In the genomic region with DNA sequence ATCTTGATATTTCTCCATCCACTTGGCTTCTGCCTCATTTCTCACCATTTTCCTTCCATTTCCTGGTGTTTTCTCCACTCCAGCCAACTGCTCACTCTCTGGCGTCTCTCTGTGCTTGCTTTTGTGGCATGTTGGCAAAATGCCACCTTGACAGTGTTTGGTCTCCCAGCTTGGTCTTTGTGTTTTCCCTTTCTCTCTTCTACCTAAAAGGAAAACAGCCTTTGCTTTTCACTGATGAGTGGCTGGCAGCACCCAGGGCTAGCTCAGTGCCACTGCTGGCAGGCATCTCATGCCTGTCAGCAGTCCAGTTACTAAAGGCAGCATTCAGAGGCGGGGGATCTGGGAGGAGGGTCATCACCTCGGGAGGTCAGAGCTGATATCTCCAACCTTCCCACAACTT, we compare ENCODE assay signal across 16 cellular contexts. TPM values are rescaled to one million over a fixed set of nuclear protein-coding genes. Genes with fewer than 3 reads are reported as not detected.
A peak's percentile ranks its signal among the peaks of the same experiment; 100 is the strongest.
DNase-seq lines count a peak whose midpoint lies in the region; ATAC-seq and TF ChIP-seq lines count a peak whose summit lies in the region.
"Had no signal": no experiment of that assay in that cellular context is flagged by ENCODE, and none has a peak within 500 bp of the region (broad histone marks: within the 10 kb centered on the region; RNA-seq: fewer than 3 reads in every experiment).

No MANE protein-coding gene starts in this region.

- DNase-seq in DMS53 treated with DMSO at 0.1 percent for 48 hours (lab: John Stamatoyannopoulos, UW; ENCODE audit: unreplicated experiment): peak; percentile 0
- peak; percentile 6 for DNase-seq in NCI-H187 treated with DMSO at 0.1 percent for 48 hours (lab: John Stamatoyannopoulos, UW)
- DNase-seq in RPMI8226: peak; percentile 22
- peak; percentile 74 for DNase-seq in midbrain (lab: John Stamatoyannopoulos, UW)
- DNase-seq in NCI-H2227 (lab: John Stamatoyannopoulos, UW; ENCODE audit: unreplicated experiment): no peak
- DNase-seq in PC-9: no peak
- no peak for DNase-seq in glomerular visceral epithelial cell (ENCODE audit: extremely low spot score)
- DNase-seq: activated gamma-delta T cell; foreskin fibroblast; OCI-M1; stimulated activated CD4-positive, alpha-beta T cell treated with anti-CD3 and anti-CD28 coated beads, Interleukin-1b, Interleukin-23, amount 100 ng/mL, for 48 hours had no signal

- H3K4me2 ChIP-seq in PC-9: no peak overlapping the region

- no peaks in the 10 kb centered on the region for H3K9me3 ChIP-seq in PC-9 (ENCODE audit: insufficient read depth, low read depth)

- H3F3A ChIP-seq in PC-9 (ENCODE audit: insufficient read depth, low read depth): no peaks in the 10 kb centered on the region

- no peaks in the 10 kb centered on the region; the same call in none of the 2 replicates for H3K27me3 ChIP-seq in PC-9 (ENCODE audit: insufficient read depth, low read depth)

- BruUV-seq in PC-9 (replicated peaks; lab: Mats Ljungman, UMichigan): no TSS peak

- H2AFZ ChIP-seq in PC-9: no peak overlapping the region

- no peaks in the 10 kb centered on the region for H4K20me1 ChIP-seq in PC-9 (ENCODE audit: insufficient read depth)

- no peak overlapping the region for H3K27ac ChIP-seq in PC-9

- intact Hi-C loops in PC-9 (cut with micrococcal nuclease; ENCODE audit: unreplicated experiment): no loop called here

- no peak overlapping the region for H3K4me3 ChIP-seq in PC-9

- POLR2A ChIA-PET in PC-9 (lab: Charles Lee; ENCODE audit: unreplicated experiment): no interaction called here

- H3K79me2 ChIP-seq in PC-9 (ENCODE audit: low read depth): no peaks in the 10 kb centered on the region

- ATAC-seq in HG03457 (IDR thresholded peaks at IDR 0.05; ENCODE audit: unreplicated experiment): no peak

- CTCF ChIA-PET in PC-9 (lab: Charles Lee): no interaction called here

- no peaks in the 10 kb centered on the region for H3K9me2 ChIP-seq in PC-9 (ENCODE audit: insufficient read depth)

- no peaks in the 10 kb centered on the region for H3K36me3 ChIP-seq in PC-9 (ENCODE audit: low read depth)

- no peak for TF ChIP-seq CTCF in PC-9 (conservative IDR thresholded peaks at IDR 0.05)

- H3K4me1 ChIP-seq in PC-9 (replicated peaks; ENCODE audit: insufficient read depth): no peaks in the 10 kb centered on the region

RNA-seq across cellular contexts. Expression of gene DSCAM, which starts 55.3 kb away (rescaled TPM):
- not detected in 2 replicates for total RNA-seq in PC-9 (2021)
- total RNA-seq: activated CD8-positive, alpha-beta memory T cell treated with anti-CD3 and anti-CD28 coated beads for 36 hours; B cell; myocyte; renal cortical epithelial cell had no signal

Comparison
In these comparisons a context has a peak if more than half of its experiments do, and no peak if none do; other contexts are left out.
1. DNase-seq: peak in DMS53 treated with DMSO at 0.1 percent for 48 hours (single experiment), NCI-H187 treated with DMSO at 0.1 percent for 48 hours (single experiment), RPMI8226 (single experiment) and midbrain (single experiment); none in NCI-H2227 (single experiment), PC-9 (0 of 2) and glomerular visceral epithelial cell (single experiment).